ENCODE assay signal across 19 cellular contexts in the genomic region with DNA sequence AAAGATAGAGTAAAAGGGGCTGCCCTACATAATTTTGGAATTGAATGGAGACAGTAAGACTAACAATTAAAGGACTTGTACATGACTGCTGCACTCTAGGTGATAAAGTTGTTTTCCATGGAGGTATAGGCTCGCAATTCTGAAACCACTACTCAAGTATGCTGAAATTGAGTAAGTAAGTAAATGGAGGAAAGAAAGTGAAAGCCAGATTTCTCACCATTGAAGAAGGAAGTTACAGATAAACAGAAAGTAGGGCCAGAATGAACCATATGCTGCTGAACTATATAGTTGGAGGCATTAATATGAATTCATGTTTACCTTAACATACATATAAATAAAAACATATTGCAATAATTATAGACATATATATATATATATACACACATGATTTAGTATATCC.
"Had no signal": no experiment of that assay in that cellular context is flagged by ENCODE, and none has a peak within 500 bp of the region (broad histone marks: within the 10 kb centered on the region; RNA-seq: fewer than 3 reads in every experiment).

No MANE protein-coding gene starts in this region.

- H3K27ac ChIP-seq: foreskin keratinocyte, neural progenitor cell, ovary, right atrium auricular region had no signal

- H3K9me3 ChIP-seq: ovary, right atrium auricular region had no signal

- H3K9ac ChIP-seq: neural progenitor cell had no signal

- H2AFZ ChIP-seq: neural progenitor cell had no signal

- H3K27me3 ChIP-seq: foreskin keratinocyte, neural progenitor cell, ovary, right atrium auricular region had no signal

- H3K4me2 ChIP-seq: neural progenitor cell had no signal

- H3K4me3 ChIP-seq: lung, neural progenitor cell, ovary, right atrium auricular region had no signal

- H3K4me1 ChIP-seq: foreskin keratinocyte, right atrium auricular region had no signal

- FAIRE-seq: endothelial cell of umbilical vein, small intestine, urothelium cell line had no signal

- ATAC-seq: foreskin keratinocyte; left colon; left ventricle myocardium superior; natural killer cell treated with Interleukin-12 subunit alpha and Interleukin-12 subunit beta and Interleukin-15 and Interleukin-18, amount 100 ng/mL, for 72 hours had no signal

- DNase-seq: effector CD4-positive, alpha-beta T cell; endodermal cell; erythroblast; foreskin keratinocyte; left colon; left ventricle myocardium superior; mesenchymal stem cell; midbrain; nucleus accumbens; ovary; small intestine; stimulated activated CD4-positive, alpha-beta T cell treated with anti-CD3 and anti-CD28 coated beads, Interleukin-12 subunit alpha, Interleukin-12 subunit beta, amount 100 ng/mL, for 4 hours; stimulated activated naive CD4-positive, alpha-beta T cell treated with Interleukin-2 at 50 U/mL for 16 hours had no signal

- H3K36me3 ChIP-seq: neural progenitor cell, ovary, right atrium auricular region had no signal
